9 cellular contexts compared by ENCODE assay signal in genomic region chr2:54755641-54756326, GRCh38. TPM values are rescaled to one million over a fixed set of nuclear protein-coding genes. Genes with fewer than 3 reads are reported as not detected.
A peak's percentile ranks its signal among the peaks of the same experiment; 100 is the strongest.
DNase-seq lines count a peak whose midpoint lies in the region; ATAC-seq, FAIRE-seq and TF ChIP-seq lines count a peak whose summit lies in the region.
"Had no signal": no experiment of that assay in that cellular context is flagged by ENCODE, and none has a peak within 500 bp of the region (broad histone marks: within the 10 kb centered on the region; RNA-seq: fewer than 3 reads in every experiment).

No MANE protein-coding gene starts in this region.

- no peaks in the 10 kb centered on the region for H3K9me3 Mint-ChIP-seq in activated CD4-positive, alpha-beta T cell treated with anti-CD3 and anti-CD28 coated beads for 36 hours (ENCODE audit: low read depth)

- RAD21 ChIA-PET in GM12878 (lab: Charles Lee; ENCODE audit: unreplicated experiment), result no interaction called here

- TF ChIP-seq CTCF in GM12878 (IDR thresholded peaks at IDR 0.05 in 2 of 3, conservative IDR thresholded peaks at IDR 0.05 in 1 of 3; ENCODE audit: control insufficient read depth in 2 of 3, extremely low read depth in 1 of 3, insufficient read depth in 1 of 3, low read depth in 3 of 3, low read length in 3 of 3), result peak; percentile 6 to 47 (median 26); a peak in 4 of 6 replicates

- FAIRE-seq in GM12878 (lab: Jason Lieb, UNC), result peak; percentile 7

- H3K4me3 ChIP-seq in GM12878, result peak overlapping the region; percentile 18; the same call in 1 of the 2 replicates

- intact Hi-C loops in GM12878 (cut with micrococcal nuclease; ENCODE audit: unreplicated experiment), result no loop called here
- intact Hi-C loops in activated CD4-positive, alpha-beta T cell treated with anti-CD3 and anti-CD28 coated beads for 36 hours (cut with DNase I, micrococcal nuclease), result no loop called here

- peak overlapping the region; percentile 51 for H2AFZ ChIP-seq in GM12878 (ENCODE audit: control insufficient read depth, low read depth, low read length)

- TF ChIP-seq EP300 in GM12878 (IDR thresholded peaks at IDR 0.05; ENCODE audit: borderline replicate concordance in 1 of 2, control insufficient read depth in 1 of 2, low read depth in 2 of 2, low read length in 2 of 2), result no peak

- H3K9me3 ChIP-seq in GM12878 (replicated peaks; ENCODE audit: control insufficient read depth, insufficient read depth, low read length), result no peaks in the 10 kb centered on the region

- no peaks in the 10 kb centered on the region for H3K79me2 ChIP-seq in GM12878 (ENCODE audit: control insufficient read depth, insufficient read depth, low read length)

- TF ChIP-seq POLR2A in GM18505 (IDR thresholded peaks at IDR 0.05; ENCODE audit: borderline replicate concordance, extremely low read depth, insufficient read depth, insufficient read length), result no peak
- TF ChIP-seq POLR2A in GM12878 (IDR thresholded peaks at IDR 0.05; ENCODE audit: low read depth, low read length), result no peak

- H3K4me3 Mint-ChIP-seq in activated CD4-positive, alpha-beta T cell treated with anti-CD3 and anti-CD28 coated beads for 36 hours, result no peak overlapping the region

- peaks cover 27% of the 10 kb centered on the region for H3K4me1 ChIP-seq in GM12878 (ENCODE audit: control insufficient read depth, insufficient read depth, low read length)

- no peaks in the 10 kb centered on the region; a peak in 1 of 4 replicates for H3K27me3 ChIP-seq in GM12878 (replicated peaks in 1 of 2; ENCODE audit: control insufficient read depth in 2 of 2, insufficient read depth in 2 of 2, low read length in 1 of 2)

- H3K27ac Mint-ChIP-seq in activated CD4-positive, alpha-beta T cell treated with anti-CD3 and anti-CD28 coated beads for 36 hours, result no peak overlapping the region

- peak; percentile 54 for TF ChIP-seq RAD21 in GM12878 (IDR thresholded peaks at IDR 0.05; ENCODE audit: insufficient read depth, low read depth, low read length)

- H3K4me1 Mint-ChIP-seq in activated CD4-positive, alpha-beta T cell treated with anti-CD3 and anti-CD28 coated beads for 36 hours, result peaks cover 12% of the 10 kb centered on the region

- H3K27ac ChIP-seq in GM12878 (ENCODE audit: control insufficient read depth, insufficient read depth), result peak overlapping the region; percentile 19; the same call in 1 of the 2 replicates
- H3K27ac ChIP-seq: epithelial cell of prostate had no signal

- H3K36me3 ChIP-seq in GM12878 (ENCODE audit: control insufficient read depth in 2 of 2, insufficient read depth in 2 of 2, low read length in 1 of 2), result no peaks in the 10 kb centered on the region

- DNase-seq in GM12878 (ENCODE audit: low read depth, low spot score) (peak; percentile 23), nucleus accumbens (lab: John Stamatoyannopoulos, UW) (no peak)
- DNase-seq in activated CD4-positive, alpha-beta T cell treated with anti-CD3 and anti-CD28 coated beads for 36 hours, result no peak
- DNase-seq in activated naive CD4-positive, alpha-beta T cell treated with Interleukin-2 at 50 U/mL for 16 hours, result no peak
- DNase-seq in central memory CD4-positive, alpha-beta T cell, result no peak

- peak overlapping the region; percentile 63 for H3K4me2 ChIP-seq in GM12878 (ENCODE audit: control insufficient read depth, insufficient read depth)

- under 1% methylated on average over 9 of the region's 9 CpGs for WGBS in GM12878 (ENCODE audit: insufficient coverage, insufficient replicate concordance, low lambda C conversion rate, missing lambda C conversion rate)

- POLR2A ChIA-PET in GM12878 (lab: Charles Lee), result no interaction called here
- POLR2A ChIA-PET in activated CD4-positive, alpha-beta T cell treated with anti-CD3 and anti-CD28 coated beads for 36 hours (lab: Charles Lee), result no interaction called here

- in situ Hi-C loops in GM12878 (cut with MboI), result no loop called here

- peak overlapping the region; percentile 30; the same call in 1 of the 2 replicates for H3K9ac ChIP-seq in GM12878 (ENCODE audit: control insufficient read depth, insufficient read depth, low read length)

- ATAC-seq in GM18505 (IDR thresholded peaks at IDR 0.05; ENCODE audit: unreplicated experiment) (peak; percentile 73), GM21423 (IDR thresholded peaks at IDR 0.05; ENCODE audit: unreplicated experiment) (peak; percentile 68), HG03280 (IDR thresholded peaks at IDR 0.05; ENCODE audit: unreplicated experiment) (peak; percentile 62), GM12878 (peak; percentile 68)
- no peak for ATAC-seq in activated CD4-positive, alpha-beta T cell treated with anti-CD3 and anti-CD28 coated beads for 36 hours

- no peaks in the 10 kb centered on the region for H3K27me3 Mint-ChIP-seq in activated CD4-positive, alpha-beta T cell treated with anti-CD3 and anti-CD28 coated beads for 36 hours

- BruUV-seq in GM12878 (replicated peaks; lab: Mats Ljungman, UMichigan), result no TSS peak

- no peaks in the 10 kb centered on the region for H3K36me3 Mint-ChIP-seq in activated CD4-positive, alpha-beta T cell treated with anti-CD3 and anti-CD28 coated beads for 36 hours (ENCODE audit: low read depth)

- SMC1A ChIA-PET in GM12878 (lab: Charles Lee; ENCODE audit: uncharacterized antibody, unreplicated experiment), result interaction anchor here (0.6 to 1.1 kb wide), 2 partner anchors 83 to 409 kb away, joined by 3 read pairs; no protein-coding TSS in a partner anchor

- CTCF ChIA-PET in GM12878 (lab: Yijun Ruan, JAX), result no interaction called here
- CTCF ChIA-PET in activated CD4-positive, alpha-beta T cell treated with anti-CD3 and anti-CD28 coated beads for 36 hours (lab: Charles Lee), result interaction anchor here (1.0 kb wide), 1 partner anchor 131 kb away, joined by 3 read pairs; no protein-coding TSS in a partner anchor

- no peaks in the 10 kb centered on the region for H4K20me1 ChIP-seq in GM12878 (ENCODE audit: control insufficient read depth, insufficient read depth)

TF ChIP-seq in GM12878, 131 proteins besides CTCF, POLR2A, EP300 and RAD21 (continues in another document):
- TF ChIP-seq CEBPB (IDR thresholded peaks at IDR 0.05; ENCODE audit: borderline replicate concordance in 1 of 2, low read depth in 2 of 2, low read length in 2 of 2), result no peak
- peak; percentile 30 for TF ChIP-seq MEF2B (IDR thresholded peaks at IDR 0.05; ENCODE audit: partially characterized antibody, poor library complexity, severe bottlenecking)
- no peak for TF ChIP-seq RFX5 (IDR thresholded peaks at IDR 0.05; ENCODE audit: low read depth, low read length)
- TF ChIP-seq EZH2 (IDR thresholded peaks at IDR 0.05; ENCODE audit: borderline replicate concordance, control insufficient read depth, low read depth, low read length), result no peak
- TF ChIP-seq SUZ12 (IDR thresholded peaks at IDR 0.05; ENCODE audit: unreplicated experiment), result no peak
- no peak for TF ChIP-seq MXI1 (IDR thresholded peaks at IDR 0.05; ENCODE audit: low read depth, low read length)
- TF ChIP-seq HDAC2 (IDR thresholded peaks at IDR 0.05), result no peak
- TF ChIP-seq PKNOX1 (IDR thresholded peaks at IDR 0.05), result no peak
- TF ChIP-seq NFIC (IDR thresholded peaks at IDR 0.05; ENCODE audit: low read depth, low read length), result peak; percentile 48; the same call in 1 of the 2 replicates
- TF ChIP-seq MEF2A (IDR thresholded peaks at IDR 0.05; ENCODE audit: insufficient read depth, low read depth, low read length), result peak; percentile 57; the same call in 1 of the 2 replicates
- no peak for TF ChIP-seq YBX1 (IDR thresholded peaks at IDR 0.05)
- no peak for TF ChIP-seq CREB1 (IDR thresholded peaks at IDR 0.05; ENCODE audit: low read depth)
- 0 out of 2 replicates have a peak, but pooled peaks have one; percentile 16 for TF ChIP-seq EED (IDR thresholded peaks at IDR 0.05; ENCODE audit: low read depth)
- no peak for TF ChIP-seq HDGF (IDR thresholded peaks at IDR 0.05)
- no peak for TF ChIP-seq PBX3 (IDR thresholded peaks at IDR 0.05; ENCODE audit: insufficient replicate concordance, low read depth, low read length)

RNA-seq across cellular contexts. Expression of gene EML6, which starts 32.3 kb away (rescaled TPM):
- 0.08 and 0.12 TPM in 2 replicates for total RNA-seq in GM12878 (2013; cell fraction: nucleolus; rRNA removed)
- total RNA-seq in GM12878 (2014; rRNA removed) (0.11 and 1.1 TPM in 2 replicates), GM12878 (2014; rRNA removed; fragmentation: Illumina TruSeq; extraction: Trizol) (0.09 and 0.18 TPM in 2 replicates), GM12878 (2021) (0.32 and 0.36 TPM in 2 replicates)
- polyA plus RNA-seq in GM12878 (2011; ENCODE audit: low read depth), result 0.34 TPM
- polyA plus RNA-seq in GM12878 (2011; rRNA removed) (0.07 and 0.23 TPM in 2 replicates), GM12878 (2014; fragmentation: Illumina TruSeq; extraction: Trizol) (0.10 and 0.12 TPM in 2 replicates), GM12878 (2014; fragmentation: Nextera tagmentation; extraction: Ambion mirVana) (under 1 TPM; 0.29 to 0.35 TPM), GM12878 (2014; rRNA removed) (0.10 and 0.33 TPM in 2 replicates), GM12878 (2016; fragmentation: Nextera tagmentation; extraction: Ambion mirVana) (under 1 TPM; 0.19 to 0.67 TPM)
- 0.32 and 0.33 TPM in 2 replicates for polyA plus RNA-seq in GM12878 (2011; cell fraction: cytosol; rRNA removed)
- 0.61 and 1.1 TPM in 2 replicates for polyA plus RNA-seq in GM12878 (2011; cell fraction: nucleus; rRNA removed)
- 0.23 and 0.44 TPM in 2 replicates for polyA plus RNA-seq in GM12878 (2012)
- polyA minus RNA-seq in GM12878 (2011; rRNA and poly(A)+ RNA removed), result 0.05 and 0.44 TPM in 2 replicates
- not detected in 2 replicates for polyA minus RNA-seq in GM12878 (2011; cell fraction: cytosol; rRNA and poly(A)+ RNA removed)
- 0.24 and 0.67 TPM in 2 replicates for polyA minus RNA-seq in GM12878 (2011; cell fraction: nucleus; rRNA and poly(A)+ RNA removed)
- total RNA-seq in activated CD4-positive, alpha-beta T cell treated with anti-CD3 and anti-CD28 coated beads for 36 hours, result under 1 TPM; 0.16 to 0.30 TPM
